Comparison of ENCODE assay signal across 7 cellular contexts in genomic region chr4:154164931-154165839, GRCh38.
A peak's percentile ranks its signal among the peaks of the same experiment; 100 is the strongest.
DNase-seq lines count a peak whose midpoint lies in the region; ATAC-seq and TF ChIP-seq lines count a peak whose summit lies in the region.

No MANE protein-coding gene starts in this region.

- no CpG with 5 or more reads among the region's 1 CpG for WGBS in mesodermal cell (ENCODE audit: insufficient coverage in 2 of 2), 2 experiments

- H3K4me3 ChIP-seq in SK-N-MC (no peak overlapping the region), mesodermal cell (ENCODE audit: extremely low read depth, insufficient read depth, low read length, poor library complexity, severe bottlenecking) (no peak overlapping the region), H7 (ENCODE audit: insufficient read depth, low read depth, low read length) (no peak overlapping the region)

- CTCF ChIA-PET in WTC11 (lab: Charles Lee) = no interaction called here

- peak overlapping the region; percentile 68 for H3K27ac ChIP-seq in SK-N-MC
- peak overlapping the region; percentile 83 for H3K27ac ChIP-seq in mesodermal cell (ENCODE audit: low read depth, low read length, severe bottlenecking)

- no peak for TF ChIP-seq CTCF in WTC11 (IDR thresholded peaks at IDR 0.05)

- H3K9ac ChIP-seq in SK-N-MC (ENCODE audit: insufficient read length) = no peak overlapping the region

- peaks cover 8% of the 10 kb centered on the region for H3K4me1 Mint-ChIP-seq in WTC11

- no peaks in the 10 kb centered on the region for H3K9me3 Mint-ChIP-seq in WTC11

- H3K36me3 ChIP-seq in SK-N-MC (ENCODE audit: insufficient read depth, low read length) (no peaks in the 10 kb centered on the region), mesodermal cell (ENCODE audit: control insufficient read depth, insufficient read depth, low read length) (no peaks in the 10 kb centered on the region), H7 (replicated peaks; ENCODE audit: control insufficient read depth, insufficient read depth, low read length) (no peaks in the 10 kb centered on the region)

- POLR2A ChIA-PET in WTC11 (lab: Charles Lee) = no interaction called here

- no peaks in the 10 kb centered on the region for H3K27me3 Mint-ChIP-seq in WTC11 (ENCODE audit: low read depth)

- H3K4me1 ChIP-seq in mesodermal cell (ENCODE audit: control insufficient read depth, insufficient read depth, low read length, poor library complexity, severe bottlenecking) = peaks cover 16% of the 10 kb centered on the region

- H3K9me3 ChIP-seq in SK-N-MC (ENCODE audit: low read depth, low read length) = no peaks in the 10 kb centered on the region
- H3K9me3 ChIP-seq in mesodermal cell (ENCODE audit: control insufficient read depth, low read length) = no peaks in the 10 kb centered on the region

- H3K27me3 ChIP-seq in H7 (ENCODE audit: control insufficient read depth, insufficient read depth, low read length) = no peaks in the 10 kb centered on the region

- no peaks in the 10 kb centered on the region for H3K36me3 Mint-ChIP-seq in WTC11

- H3K27ac Mint-ChIP-seq in WTC11 = no peak overlapping the region

- DNase-seq in SK-N-MC (ENCODE audit: low read depth, low spot score) (peak; percentile 20), H7 (no peak), WTC11 (ENCODE audit: low spot score) (no peak), middle frontal gyrus (ENCODE audit: extremely low spot score, low spot score) (no peak)

- no peak overlapping the region for H3K4me3 Mint-ChIP-seq in WTC11

- ATAC-seq in GM18907 (IDR thresholded peaks at IDR 0.05; ENCODE audit: unreplicated experiment) (peak; percentile 82), HG02678 (IDR thresholded peaks at IDR 0.05; ENCODE audit: unreplicated experiment) (peak; percentile 74), WTC11 (no peak)

TF ChIP-seq in WTC11, 78 proteins besides CTCF, POLR2A, EP300 and RAD21:
- TF ChIP-seq SOX15 (CRISPR knock-in tag; IDR thresholded peaks at IDR 0.05) (no peak), PRDM15 (CRISPR knock-in tag; IDR thresholded peaks at IDR 0.05) (no peak)
